ENCODE assay signal across 8 cellular contexts in genomic region chr5:176870110-176870591, GRCh38. TPM values are rescaled to one million over a fixed set of nuclear protein-coding genes. Genes with fewer than 3 reads are reported as not detected.
DNase-seq lines count a peak whose midpoint lies in the region; ATAC-seq and FAIRE-seq lines count a peak whose summit lies in the region.

No MANE protein-coding gene starts in this region.

- peaks cover 14 to 39% (median 20%) of the 10 kb centered on the region in 5 donors for H3K27me3 Mint-ChIP-seq in naive thymus-derived CD4-positive, alpha-beta T cell

- no peak overlapping the region for H3K27ac ChIP-seq in small intestine (ENCODE audit: low read depth in 1 of 2, low read length in 1 of 2)
- H3K27ac ChIP-seq in naive thymus-derived CD4-positive, alpha-beta T cell (ENCODE audit: low read depth, low read length): no peak overlapping the region

- no peaks in the 10 kb centered on the region for H3K9me3 ChIP-seq in small intestine (ENCODE audit: control insufficient read depth, low read depth)
- H3K9me3 ChIP-seq in naive thymus-derived CD4-positive, alpha-beta T cell (ENCODE audit: control insufficient read depth in 2 of 3, low read length in 3 of 3): no peaks in the 10 kb centered on the region

- H3K36me3 ChIP-seq in small intestine (ENCODE audit: control insufficient read depth in 2 of 2, insufficient read depth in 2 of 2, low read length in 2 of 2): no peaks in the 10 kb centered on the region
- H3K36me3 ChIP-seq in naive thymus-derived CD4-positive, alpha-beta T cell (ENCODE audit: control insufficient read depth in 2 of 3, insufficient read depth in 3 of 3, low read length in 3 of 3): no peaks in the 10 kb centered on the region

- H3K4me3 ChIP-seq in small intestine (ENCODE audit: low read depth in 1 of 2, low read length in 2 of 2): no peak overlapping the region
- no peak overlapping the region for H3K4me3 ChIP-seq in naive thymus-derived CD4-positive, alpha-beta T cell (ENCODE audit: low read length)

- 53 to 59% (median 59%) methylated on average over 16 to 17 of the region's 17 CpGs for WGBS in small intestine, 3 donors

- H3K4me3 Mint-ChIP-seq in naive thymus-derived CD4-positive, alpha-beta T cell: no peak overlapping the region

- H3K27me3 ChIP-seq in small intestine (ENCODE audit: control insufficient read depth in 2 of 2, insufficient read depth in 2 of 2, low read length in 2 of 2): peaks cover 0 to 5% of the 10 kb centered on the region in 2 donors
- no peaks in the 10 kb centered on the region for H3K27me3 ChIP-seq in naive thymus-derived CD4-positive, alpha-beta T cell (ENCODE audit: control insufficient read depth in 2 of 2, insufficient read depth in 2 of 2, low read length in 2 of 2)

- DNase-seq in NCI-H146 (lab: John Stamatoyannopoulos, UW) (peak; percentile 17), NCI-H146 treated with DMSO at 0.1 percent for 48 hours (lab: John Stamatoyannopoulos, UW; ENCODE audit: unreplicated experiment) (no peak), SHP77 treated with DMSO at 0.1 percent for 48 hours (lab: John Stamatoyannopoulos, UW) (peak; percentile 4), glomerular endothelial cell (ENCODE audit: extremely low read depth, low read depth, low spot score) (peak; percentile 14), small intestine (peak; percentile 29), NCI-H1417 (lab: John Stamatoyannopoulos, UW) (no peak), NCI-H2029 (lab: John Stamatoyannopoulos, UW) (no peak)
- DNase-seq in naive thymus-derived CD4-positive, alpha-beta T cell: no peak

- H3K4me1 Mint-ChIP-seq in naive thymus-derived CD4-positive, alpha-beta T cell: peaks cover 0 to 16% (median 3%) of the 10 kb centered on the region in 7 donors

- CTCF ChIA-PET in naive thymus-derived CD4-positive, alpha-beta T cell (lab: Charles Lee): no interaction called here

- H3K36me3 Mint-ChIP-seq in naive thymus-derived CD4-positive, alpha-beta T cell: peaks cover 0 to 1% (median 0%) of the 10 kb centered on the region in 5 donors

- H3K9me3 Mint-ChIP-seq in naive thymus-derived CD4-positive, alpha-beta T cell: peaks cover 0 to 4% (median 0%) of the 10 kb centered on the region in 11 donors

- no peaks in the 10 kb centered on the region for H3K4me1 ChIP-seq in small intestine (ENCODE audit: control insufficient read depth in 2 of 2, insufficient read depth in 1 of 2, low read depth in 1 of 2, low read length in 1 of 2)
- no peaks in the 10 kb centered on the region for H3K4me1 ChIP-seq in naive thymus-derived CD4-positive, alpha-beta T cell (ENCODE audit: control insufficient read depth in 2 of 2, insufficient read depth in 2 of 2, low read length in 2 of 2)

- POLR2A ChIA-PET in naive thymus-derived CD4-positive, alpha-beta T cell (lab: Charles Lee): no interaction called here

- H3K27ac Mint-ChIP-seq in naive thymus-derived CD4-positive, alpha-beta T cell: no peak overlapping the region

- no peak for FAIRE-seq in small intestine (lab: Jason Lieb, UNC)

- intact Hi-C loops in naive thymus-derived CD4-positive, alpha-beta T cell (cut with micrococcal nuclease): no loop called here

- no peak for ATAC-seq in naive thymus-derived CD4-positive, alpha-beta T cell

RNA-seq across cellular contexts. Expression of gene HK3, which starts 29.0 kb away (rescaled TPM):
- total RNA-seq in glomerular endothelial cell: not detected in 2 replicates
- polyA plus RNA-seq in small intestine: 1 to 10 TPM; 1.1 to 7.5 (median 1.9) TPM
- 100 to 1,000 TPM in 1 of 5 experiments, 10 to 100 TPM in 1, 1 to 10 TPM in 2, under 1 TPM in 1; 0.27 to 118 (median 2.6) TPM for total RNA-seq in naive thymus-derived CD4-positive, alpha-beta T cell
- under 1 TPM in 1 of 2 donors, not detected in 1; 0.55 TPM for polyA plus RNA-seq in naive thymus-derived CD4-positive, alpha-beta T cell

RNA-seq across cellular contexts. Expression of gene UNC5A, which starts 59.8 kb away (rescaled TPM):
- total RNA-seq in glomerular endothelial cell: 18.5 and 24.0 TPM in 2 replicates
- polyA plus RNA-seq in small intestine: under 1 TPM in 1 of 3 donors, not detected in 2; 0.63 TPM
- total RNA-seq in naive thymus-derived CD4-positive, alpha-beta T cell: not detected
- polyA plus RNA-seq in naive thymus-derived CD4-positive, alpha-beta T cell: not detected

Comparison
In these comparisons a context has a peak if more than half of its experiments do, and no peak if none do; other contexts are left out.
1. DNase-seq: peak in NCI-H146 (single experiment), SHP77 treated with DMSO at 0.1 percent for 48 hours (single experiment), glomerular endothelial cell (single experiment) and small intestine (single experiment); none in NCI-H146 treated with DMSO at 0.1 percent for 48 hours (single experiment), NCI-H1417 (0 of 3), NCI-H2029 (single experiment) and naive thymus-derived CD4-positive, alpha-beta T cell (0 of 9).
2. RNA of gene UNC5A, which starts 59.8 kb away (total RNA-seq): 18.5 to 24.0 TPM in glomerular endothelial cell; not detected in naive thymus-derived CD4-positive, alpha-beta T cell; every median in the first group is over 10 times any median in the second.